Comparison of ENCODE assay signal across 17 cellular contexts in the genomic region with DNA sequence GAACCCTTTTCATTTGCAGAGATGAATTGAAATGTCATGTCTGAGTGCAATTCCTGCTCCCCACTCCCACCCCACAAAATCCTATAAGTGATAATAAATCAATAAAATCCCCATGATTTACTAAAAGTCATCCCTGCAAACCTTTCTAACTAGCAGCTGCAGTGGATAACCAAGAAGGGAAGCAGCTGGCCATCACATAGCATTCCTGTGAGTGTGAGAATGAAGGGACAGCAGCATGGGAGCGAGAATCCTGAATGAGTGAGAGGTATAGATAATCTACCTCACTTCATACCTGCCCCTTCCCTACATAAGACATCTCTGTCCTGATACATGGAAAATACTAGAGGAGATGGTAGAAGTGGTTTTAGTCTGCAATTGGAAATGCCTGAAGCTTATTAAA.
DNase-seq lines count a peak whose midpoint lies in the region; ATAC-seq and TF ChIP-seq lines count a peak whose summit lies in the region.
"Had no signal": no experiment of that assay in that cellular context is flagged by ENCODE, and none has a peak within 500 bp of the region (broad histone marks: within the 10 kb centered on the region; RNA-seq: fewer than 3 reads in every experiment).

No MANE protein-coding gene starts in this region.

- no peaks in the 10 kb centered on the region for H3K36me3 Mint-ChIP-seq in nephron (ENCODE audit: low read depth)
- no peaks in the 10 kb centered on the region for H3K36me3 Mint-ChIP-seq in stimulated activated effector memory CD8-positive, alpha-beta T cell treated with anti-CD3 and anti-CD28 coated beads, Interleukin-12 subunit alpha, Interleukin-12 subunit beta, amount 100 ng/mL, for 72 hours

- H3K27ac Mint-ChIP-seq in nephron = peak overlapping the region; percentile 34 to 47 (median 37)
- H3K27ac Mint-ChIP-seq in stimulated activated effector memory CD8-positive, alpha-beta T cell treated with anti-CD3 and anti-CD28 coated beads, Interleukin-12 subunit alpha, Interleukin-12 subunit beta, amount 100 ng/mL, for 72 hours = no peak overlapping the region
- H3K27ac Mint-ChIP-seq: CD4-positive, alpha-beta T cell; H9 had no signal

- no peak overlapping the region for H3K4me3 Mint-ChIP-seq in nephron
- no peak overlapping the region for H3K4me3 Mint-ChIP-seq in stimulated activated effector memory CD8-positive, alpha-beta T cell treated with anti-CD3 and anti-CD28 coated beads, Interleukin-12 subunit alpha, Interleukin-12 subunit beta, amount 100 ng/mL, for 72 hours
- H3K4me3 Mint-ChIP-seq: CD4-positive, alpha-beta T cell; H9 had no signal

- DNase-seq in EH (ENCODE audit: low read depth) (peak; percentile 24), epithelial cell of prostate (ENCODE audit: low read depth, low spot score) (no peak), superior temporal gyrus (ENCODE audit: extremely low spot score) (peak; percentile 3), middle frontal gyrus (ENCODE audit: extremely low spot score, low spot score) (no peak)
- DNase-seq in stimulated activated effector memory CD8-positive, alpha-beta T cell treated with anti-CD3 and anti-CD28 coated beads, Interleukin-12 subunit alpha, Interleukin-12 subunit beta, amount 100 ng/mL, for 72 hours (ENCODE audit: low spot score in 2 of 2) = no peak
- DNase-seq: Caco-2; CD4-positive, alpha-beta T cell; DMS79; GF-D8; H9 had no signal

- no peaks in the 10 kb centered on the region for H3K9me3 Mint-ChIP-seq in nephron
- H3K9me3 Mint-ChIP-seq in stimulated activated effector memory CD8-positive, alpha-beta T cell treated with anti-CD3 and anti-CD28 coated beads, Interleukin-12 subunit alpha, Interleukin-12 subunit beta, amount 100 ng/mL, for 72 hours = no peaks in the 10 kb centered on the region
- H3K9me3 Mint-ChIP-seq: CD4-positive, alpha-beta T cell; H9 had no signal

- H3K27me3 Mint-ChIP-seq in nephron (ENCODE audit: low read depth) = peaks cover 8% of the 10 kb centered on the region
- H3K27me3 Mint-ChIP-seq: CD4-positive, alpha-beta T cell had no signal

- H3K4me1 Mint-ChIP-seq in nephron = peaks cover 37% of the 10 kb centered on the region
- H3K4me1 Mint-ChIP-seq in stimulated activated effector memory CD8-positive, alpha-beta T cell treated with anti-CD3 and anti-CD28 coated beads, Interleukin-12 subunit alpha, Interleukin-12 subunit beta, amount 100 ng/mL, for 72 hours = peaks cover 16% of the 10 kb centered on the region

- peak overlapping the region; percentile 64 for H3K27ac ChIP-seq in epithelial cell of prostate
- H3K27ac ChIP-seq: 22Rv1, A549, C4-2B, HL-60 had no signal

- TF ChIP-seq CTCF in nephron (IDR thresholded peaks at IDR 0.05; ENCODE audit: unreplicated experiment in 3 of 3) = no peak

- no peak for ATAC-seq in GM21367 (IDR thresholded peaks at IDR 0.05; ENCODE audit: unreplicated experiment)
- ATAC-seq in stimulated activated effector memory CD8-positive, alpha-beta T cell treated with anti-CD3 and anti-CD28 coated beads, Interleukin-12 subunit alpha, Interleukin-12 subunit beta, amount 100 ng/mL, for 72 hours = no peak
- ATAC-seq: A549, K562 had no signal

Comparison
In these comparisons a context has a peak if more than half of its experiments do, and no peak if none do; other contexts are left out.
1. DNase-seq: peak in EH (single experiment) and superior temporal gyrus (single experiment); none in epithelial cell of prostate (single experiment), middle frontal gyrus (single experiment) and stimulated activated effector memory CD8-positive, alpha-beta T cell treated with anti-CD3 and anti-CD28 coated beads, Interleukin-12 subunit alpha, Interleukin-12 subunit beta, amount 100 ng/mL, for 72 hours (0 of 2).